ENCODE assay signal across 17 cellular contexts in genomic region chr6:39951716-39952115, GRCh38.
"Had no signal": no experiment of that assay in that cellular context is flagged by ENCODE, and none has a peak within 500 bp of the region (broad histone marks: within the 10 kb centered on the region; RNA-seq: fewer than 3 reads in every experiment).

No MANE protein-coding gene starts in this region.

- H3K27ac ChIP-seq: epithelial cell of prostate, ovary, SJSA1 had no signal

- H3K36me3 ChIP-seq: ovary, SJSA1 had no signal

- H3K9me3 ChIP-seq: ovary, SJSA1 had no signal

- H3K27me3 ChIP-seq: ovary, SJSA1 had no signal

- H3K27me3 Mint-ChIP-seq: activated CD8-positive, alpha-beta T cell treated with anti-CD3 and anti-CD28 coated beads for 36 hours had no signal

- H3K4me3 Mint-ChIP-seq: activated CD8-positive, alpha-beta T cell treated with anti-CD3 and anti-CD28 coated beads for 36 hours; activated T-cell treated with anti-CD3 and anti-CD28 coated beads, Interleukin-2, amount 50 U/mL, for 72 hours; naive B cell had no signal

- H3K27ac Mint-ChIP-seq: activated CD8-positive, alpha-beta T cell treated with anti-CD3 and anti-CD28 coated beads for 36 hours; activated naive CD4-positive, alpha-beta T cell treated with anti-CD3 and anti-CD28 coated beads, Interleukin-2, amount 50 U/mL, for 72 hours; activated T-cell treated with anti-CD3 and anti-CD28 coated beads, Interleukin-2, amount 50 U/mL, for 72 hours; naive B cell had no signal

- DNase-seq: activated CD4-positive, alpha-beta T cell treated with anti-CD3 and anti-CD28 coated beads for 4 hours; activated CD8-positive, alpha-beta T cell treated with anti-CD3 and anti-CD28 coated beads for 36 hours; activated gamma-delta T cell; activated T-cell treated with anti-CD3 and anti-CD28 coated beads, Interleukin-2, amount 50 U/mL, for 72 hours; amniotic stem cell; hypothalamus; naive B cell; ovary; stimulated activated CD4-positive, alpha-beta T cell treated with anti-CD3 and anti-CD28 coated beads, Interleukin-15, amount 100 ng/mL, for 24 hours; stimulated activated CD4-positive, alpha-beta T cell treated with anti-CD3 and anti-CD28 coated beads, Interleukin-4, amount 100 ng/mL, for 24 hours; stimulated activated naive CD4-positive, alpha-beta T cell; substantia nigra; T-helper 2 cell had no signal

- H3K4me1 Mint-ChIP-seq: naive B cell had no signal

- H3K9me3 Mint-ChIP-seq: activated CD8-positive, alpha-beta T cell treated with anti-CD3 and anti-CD28 coated beads for 36 hours; activated naive CD4-positive, alpha-beta T cell treated with anti-CD3 and anti-CD28 coated beads, Interleukin-2, amount 50 U/mL, for 72 hours had no signal

- H3K4me3 ChIP-seq: ovary, SJSA1, skin epidermis had no signal

- H3K36me3 Mint-ChIP-seq: activated naive CD4-positive, alpha-beta T cell treated with anti-CD3 and anti-CD28 coated beads, Interleukin-2, amount 50 U/mL, for 72 hours; naive B cell had no signal

- ATAC-seq: activated CD8-positive, alpha-beta T cell treated with anti-CD3 and anti-CD28 coated beads for 36 hours; activated naive CD4-positive, alpha-beta T cell treated with anti-CD3 and anti-CD28 coated beads, Interleukin-2, amount 50 U/mL, for 72 hours; activated T-cell treated with anti-CD3 and anti-CD28 coated beads, Interleukin-2, amount 50 U/mL, for 72 hours had no signal

- H3K4me1 ChIP-seq: SJSA1 had no signal
